In the genomic region with DNA sequence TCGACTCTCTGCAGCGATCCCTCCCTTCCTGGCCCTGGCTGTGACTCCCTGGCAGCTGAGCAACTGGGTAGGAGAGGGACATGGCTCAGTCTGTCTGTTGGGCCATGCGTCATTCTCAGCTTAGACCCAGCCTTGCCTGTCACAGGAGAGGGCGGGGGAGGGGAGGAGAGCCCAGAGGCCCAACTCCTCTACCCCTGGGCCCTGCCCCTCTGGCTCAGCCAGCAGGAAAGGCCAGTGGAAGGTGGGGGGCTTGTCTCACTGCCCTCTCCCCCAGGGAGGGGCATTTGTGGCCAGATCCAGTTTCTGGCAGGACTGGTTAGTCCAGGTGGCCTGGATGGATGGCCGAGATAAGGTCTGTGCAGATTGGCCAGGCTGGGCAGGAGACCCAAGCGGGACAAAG, we compare ENCODE assay signal across 2 cellular contexts.
TF ChIP-seq lines count a peak whose summit lies in the region.

No MANE protein-coding gene starts in this region.

TF ChIP-seq in SK-N-SH treated with all-trans-retinoic acid at 6 μM for 48 hours, 23 proteins besides CTCF, POLR2A, EP300 and RAD21 (continued from another document):
- TF ChIP-seq, protein P1, sequence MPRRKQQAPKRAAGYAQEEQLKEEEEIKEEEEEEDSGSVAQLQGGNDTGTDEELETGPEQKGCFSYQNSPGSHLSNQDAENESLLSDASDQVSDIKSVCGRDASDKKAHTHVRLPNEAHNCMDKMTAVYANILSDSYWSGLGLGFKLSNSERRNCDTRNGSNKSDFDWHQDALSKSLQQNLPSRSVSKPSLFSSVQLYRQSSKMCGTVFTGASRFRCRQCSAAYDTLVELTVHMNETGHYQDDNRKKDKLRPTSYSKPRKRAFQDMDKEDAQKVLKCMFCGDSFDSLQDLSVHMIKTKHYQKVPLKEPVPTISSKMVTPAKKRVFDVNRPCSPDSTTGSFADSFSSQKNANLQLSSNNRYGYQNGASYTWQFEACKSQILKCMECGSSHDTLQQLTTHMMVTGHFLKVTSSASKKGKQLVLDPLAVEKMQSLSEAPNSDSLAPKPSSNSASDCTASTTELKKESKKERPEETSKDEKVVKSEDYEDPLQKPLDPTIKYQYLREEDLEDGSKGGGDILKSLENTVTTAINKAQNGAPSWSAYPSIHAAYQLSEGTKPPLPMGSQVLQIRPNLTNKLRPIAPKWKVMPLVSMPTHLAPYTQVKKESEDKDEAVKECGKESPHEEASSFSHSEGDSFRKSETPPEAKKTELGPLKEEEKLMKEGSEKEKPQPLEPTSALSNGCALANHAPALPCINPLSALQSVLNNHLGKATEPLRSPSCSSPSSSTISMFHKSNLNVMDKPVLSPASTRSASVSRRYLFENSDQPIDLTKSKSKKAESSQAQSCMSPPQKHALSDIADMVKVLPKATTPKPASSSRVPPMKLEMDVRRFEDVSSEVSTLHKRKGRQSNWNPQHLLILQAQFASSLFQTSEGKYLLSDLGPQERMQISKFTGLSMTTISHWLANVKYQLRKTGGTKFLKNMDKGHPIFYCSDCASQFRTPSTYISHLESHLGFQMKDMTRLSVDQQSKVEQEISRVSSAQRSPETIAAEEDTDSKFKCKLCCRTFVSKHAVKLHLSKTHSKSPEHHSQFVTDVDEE (CRISPR knock-in tag; IDR thresholded peaks at IDR 0.05) = no peak
- TF ChIP-seq ISL1 (CRISPR knock-in tag; IDR thresholded peaks at IDR 0.05) (no peak), ZNF8 (CRISPR knock-in tag; IDR thresholded peaks at IDR 0.05) (no peak), ZFP30 (CRISPR knock-in tag; IDR thresholded peaks at IDR 0.05) (no peak), TCF4 (CRISPR knock-in tag; IDR thresholded peaks at IDR 0.05; ENCODE audit: borderline replicate concordance) (no peak), RARB (CRISPR knock-in tag; IDR thresholded peaks at IDR 0.05) (no peak), BACH2 (CRISPR knock-in tag; IDR thresholded peaks at IDR 0.05; ENCODE audit: borderline replicate concordance) (no peak), ZFP3 (CRISPR knock-in tag; IDR thresholded peaks at IDR 0.05) (no peak), TOX (CRISPR knock-in tag; IDR thresholded peaks at IDR 0.05; ENCODE audit: borderline replicate concordance) (no peak), ESRRG (CRISPR knock-in tag; IDR thresholded peaks at IDR 0.05) (no peak), GLIS3 (CRISPR knock-in tag; IDR thresholded peaks at IDR 0.05) (no peak)
- TF ChIP-seq, protein P2, sequence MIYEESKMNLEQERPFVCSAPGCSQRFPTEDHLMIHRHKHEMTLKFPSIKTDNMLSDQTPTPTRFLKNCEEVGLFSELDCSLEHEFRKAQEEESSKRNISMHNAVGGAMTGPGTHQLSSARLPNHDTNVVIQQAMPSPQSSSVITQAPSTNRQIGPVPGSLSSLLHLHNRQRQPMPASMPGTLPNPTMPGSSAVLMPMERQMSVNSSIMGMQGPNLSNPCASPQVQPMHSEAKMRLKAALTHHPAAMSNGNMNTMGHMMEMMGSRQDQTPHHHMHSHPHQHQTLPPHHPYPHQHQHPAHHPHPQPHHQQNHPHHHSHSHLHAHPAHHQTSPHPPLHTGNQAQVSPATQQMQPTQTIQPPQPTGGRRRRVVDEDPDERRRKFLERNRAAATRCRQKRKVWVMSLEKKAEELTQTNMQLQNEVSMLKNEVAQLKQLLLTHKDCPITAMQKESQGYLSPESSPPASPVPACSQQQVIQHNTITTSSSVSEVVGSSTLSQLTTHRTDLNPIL (CRISPR knock-in tag; IDR thresholded peaks at IDR 0.05; ENCODE audit: low read depth) = no peak
- TF ChIP-seq, protein P3, sequence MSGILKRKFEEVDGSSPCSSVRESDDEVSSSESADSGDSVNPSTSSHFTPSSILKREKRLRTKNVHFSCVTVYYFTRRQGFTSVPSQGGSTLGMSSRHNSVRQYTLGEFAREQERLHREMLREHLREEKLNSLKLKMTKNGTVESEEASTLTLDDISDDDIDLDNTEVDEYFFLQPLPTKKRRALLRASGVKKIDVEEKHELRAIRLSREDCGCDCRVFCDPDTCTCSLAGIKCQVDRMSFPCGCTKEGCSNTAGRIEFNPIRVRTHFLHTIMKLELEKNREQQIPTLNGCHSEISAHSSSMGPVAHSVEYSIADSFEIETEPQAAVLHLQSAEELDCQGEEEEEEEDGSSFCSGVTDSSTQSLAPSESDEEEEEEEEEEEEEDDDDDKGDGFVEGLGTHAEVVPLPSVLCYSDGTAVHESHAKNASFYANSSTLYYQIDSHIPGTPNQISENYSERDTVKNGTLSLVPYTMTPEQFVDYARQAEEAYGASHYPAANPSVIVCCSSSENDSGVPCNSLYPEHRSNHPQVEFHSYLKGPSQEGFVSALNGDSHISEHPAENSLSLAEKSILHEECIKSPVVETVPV (CRISPR knock-in tag; IDR thresholded peaks at IDR 0.05) = no peak
- TF ChIP-seq, protein P4, sequence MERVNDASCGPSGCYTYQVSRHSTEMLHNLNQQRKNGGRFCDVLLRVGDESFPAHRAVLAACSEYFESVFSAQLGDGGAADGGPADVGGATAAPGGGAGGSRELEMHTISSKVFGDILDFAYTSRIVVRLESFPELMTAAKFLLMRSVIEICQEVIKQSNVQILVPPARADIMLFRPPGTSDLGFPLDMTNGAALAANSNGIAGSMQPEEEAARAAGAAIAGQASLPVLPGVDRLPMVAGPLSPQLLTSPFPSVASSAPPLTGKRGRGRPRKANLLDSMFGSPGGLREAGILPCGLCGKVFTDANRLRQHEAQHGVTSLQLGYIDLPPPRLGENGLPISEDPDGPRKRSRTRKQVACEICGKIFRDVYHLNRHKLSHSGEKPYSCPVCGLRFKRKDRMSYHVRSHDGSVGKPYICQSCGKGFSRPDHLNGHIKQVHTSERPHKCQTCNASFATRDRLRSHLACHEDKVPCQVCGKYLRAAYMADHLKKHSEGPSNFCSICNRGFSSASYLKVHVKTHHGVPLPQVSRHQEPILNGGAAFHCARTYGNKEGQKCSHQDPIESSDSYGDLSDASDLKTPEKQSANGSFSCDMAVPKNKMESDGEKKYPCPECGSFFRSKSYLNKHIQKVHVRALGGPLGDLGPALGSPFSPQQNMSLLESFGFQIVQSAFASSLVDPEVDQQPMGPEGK (CRISPR knock-in tag; IDR thresholded peaks at IDR 0.05; ENCODE audit: borderline replicate concordance) = no peak
TF ChIP-seq in SK-N-SH treated with all-trans-retinoic acid at 6 μM for 48 hours: peak in this region for 0.

TF ChIP-seq in WTC11, 78 proteins besides CTCF, POLR2A, EP300 and RAD21 (continued from another document):
- TF ChIP-seq, protein P5, sequence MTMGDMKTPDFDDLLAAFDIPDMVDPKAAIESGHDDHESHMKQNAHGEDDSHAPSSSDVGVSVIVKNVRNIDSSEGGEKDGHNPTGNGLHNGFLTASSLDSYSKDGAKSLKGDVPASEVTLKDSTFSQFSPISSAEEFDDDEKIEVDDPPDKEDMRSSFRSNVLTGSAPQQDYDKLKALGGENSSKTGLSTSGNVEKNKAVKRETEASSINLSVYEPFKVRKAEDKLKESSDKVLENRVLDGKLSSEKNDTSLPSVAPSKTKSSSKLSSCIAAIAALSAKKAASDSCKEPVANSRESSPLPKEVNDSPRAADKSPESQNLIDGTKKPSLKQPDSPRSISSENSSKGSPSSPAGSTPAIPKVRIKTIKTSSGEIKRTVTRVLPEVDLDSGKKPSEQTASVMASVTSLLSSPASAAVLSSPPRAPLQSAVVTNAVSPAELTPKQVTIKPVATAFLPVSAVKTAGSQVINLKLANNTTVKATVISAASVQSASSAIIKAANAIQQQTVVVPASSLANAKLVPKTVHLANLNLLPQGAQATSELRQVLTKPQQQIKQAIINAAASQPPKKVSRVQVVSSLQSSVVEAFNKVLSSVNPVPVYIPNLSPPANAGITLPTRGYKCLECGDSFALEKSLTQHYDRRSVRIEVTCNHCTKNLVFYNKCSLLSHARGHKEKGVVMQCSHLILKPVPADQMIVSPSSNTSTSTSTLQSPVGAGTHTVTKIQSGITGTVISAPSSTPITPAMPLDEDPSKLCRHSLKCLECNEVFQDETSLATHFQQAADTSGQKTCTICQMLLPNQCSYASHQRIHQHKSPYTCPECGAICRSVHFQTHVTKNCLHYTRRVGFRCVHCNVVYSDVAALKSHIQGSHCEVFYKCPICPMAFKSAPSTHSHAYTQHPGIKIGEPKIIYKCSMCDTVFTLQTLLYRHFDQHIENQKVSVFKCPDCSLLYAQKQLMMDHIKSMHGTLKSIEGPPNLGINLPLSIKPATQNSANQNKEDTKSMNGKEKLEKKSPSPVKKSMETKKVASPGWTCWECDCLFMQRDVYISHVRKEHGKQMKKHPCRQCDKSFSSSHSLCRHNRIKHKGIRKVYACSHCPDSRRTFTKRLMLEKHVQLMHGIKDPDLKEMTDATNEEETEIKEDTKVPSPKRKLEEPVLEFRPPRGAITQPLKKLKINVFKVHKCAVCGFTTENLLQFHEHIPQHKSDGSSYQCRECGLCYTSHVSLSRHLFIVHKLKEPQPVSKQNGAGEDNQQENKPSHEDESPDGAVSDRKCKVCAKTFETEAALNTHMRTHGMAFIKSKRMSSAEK (CRISPR knock-in tag; IDR thresholded peaks at IDR 0.05; ENCODE audit: borderline replicate concordance) = no peak
- no peak for TF ChIP-seq ELF4 (CRISPR knock-in tag; IDR thresholded peaks at IDR 0.05; ENCODE audit: low read depth)
- TF ChIP-seq, protein P6, sequence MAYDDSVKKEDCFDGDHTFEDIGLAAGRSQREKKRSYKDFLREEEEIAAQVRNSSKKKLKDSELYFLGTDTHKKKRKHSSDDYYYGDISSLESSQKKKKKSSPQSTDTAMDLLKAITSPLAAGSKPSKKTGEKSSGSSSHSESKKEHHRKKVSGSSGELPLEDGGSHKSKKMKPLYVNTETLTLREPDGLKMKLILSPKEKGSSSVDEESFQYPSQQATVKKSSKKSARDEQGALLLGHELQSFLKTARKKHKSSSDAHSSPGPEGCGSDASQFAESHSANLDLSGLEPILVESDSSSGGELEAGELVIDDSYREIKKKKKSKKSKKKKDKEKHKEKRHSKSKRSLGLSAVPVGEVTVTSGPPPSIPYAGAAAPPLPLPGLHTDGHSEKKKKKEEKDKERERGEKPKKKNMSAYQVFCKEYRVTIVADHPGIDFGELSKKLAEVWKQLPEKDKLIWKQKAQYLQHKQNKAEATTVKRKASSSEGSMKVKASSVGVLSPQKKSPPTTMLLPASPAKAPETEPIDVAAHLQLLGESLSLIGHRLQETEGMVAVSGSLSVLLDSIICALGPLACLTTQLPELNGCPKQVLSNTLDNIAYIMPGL (CRISPR knock-in tag; IDR thresholded peaks at IDR 0.05) = no peak
